Comparison of ENCODE assay signal across 9 cellular contexts in genomic region chr11:61680622-61681191, GRCh38. TPM values are rescaled to one million over a fixed set of nuclear protein-coding genes. Genes with fewer than 3 reads are reported as not detected.
DNase-seq lines count a peak whose midpoint lies in the region; ATAC-seq and TF ChIP-seq lines count a peak whose summit lies in the region.
"Had no signal": no experiment of that assay in that cellular context is flagged by ENCODE, and none has a peak within 500 bp of the region (broad histone marks: within the 10 kb centered on the region; RNA-seq: fewer than 3 reads in every experiment).

No MANE protein-coding gene starts in this region.

- H3K27ac ChIP-seq in C4-2B (peak overlapping the region; percentile 75), osteoblast (ENCODE audit: low read depth, low read length) (no peak overlapping the region)

- peaks cover 19% of the 10 kb centered on the region for H3K27me3 ChIP-seq in osteoblast (ENCODE audit: insufficient read depth, low read length)

- DNase-seq in NCI-H69 (lab: John Stamatoyannopoulos, UW) (peak; percentile 63), epithelial cell of proximal tubule (ENCODE audit: low read depth) (no peak), osteoblast (ENCODE audit: insufficient read length, low spot score, missing footprints) (no peak), cerebellum (ENCODE audit: low spot score) (no peak), epidermal melanocyte (ENCODE audit: insufficient read length, low spot score) (no peak)
- DNase-seq: islet precursor cell had no signal

- no peak for TF ChIP-seq CTCF in C4-2B (conservative IDR thresholded peaks at IDR 0.05)
- no peak for TF ChIP-seq CTCF in epithelial cell of proximal tubule (conservative IDR thresholded peaks at IDR 0.05; ENCODE audit: low read depth, low read length)
- TF ChIP-seq CTCF in osteoblast (IDR thresholded peaks at IDR 0.05; ENCODE audit: extremely low read depth, low read depth, low read length), result no peak

- H3K36me3 ChIP-seq in osteoblast (ENCODE audit: insufficient read depth, low read length), result no peaks in the 10 kb centered on the region

- no peaks in the 10 kb centered on the region for H3K9me3 ChIP-seq in osteoblast (ENCODE audit: low read depth, low read length)

- ATAC-seq in GM18511 (IDR thresholded peaks at IDR 0.05; ENCODE audit: unreplicated experiment) (no peak), GM21367 (IDR thresholded peaks at IDR 0.05; ENCODE audit: unreplicated experiment) (no peak)

- H4K20me1 ChIP-seq in osteoblast (ENCODE audit: insufficient read depth, low read length), result peaks cover 29% of the 10 kb centered on the region

- peaks cover 34% of the 10 kb centered on the region for H3K4me1 ChIP-seq in osteoblast (ENCODE audit: insufficient read depth, low read length)

- H2AFZ ChIP-seq in osteoblast (ENCODE audit: low read length), result peak overlapping the region; percentile 58

- H3K4me3 ChIP-seq in epithelial cell of proximal tubule (ENCODE audit: low read depth, low read length), result peak overlapping the region; percentile 57
- peak overlapping the region; percentile 81 for H3K4me3 ChIP-seq in osteoblast (ENCODE audit: insufficient read depth, low read length)

- H3K79me2 ChIP-seq in osteoblast (ENCODE audit: insufficient read depth, low read length), result peaks cover 39% of the 10 kb centered on the region

- peak overlapping the region; percentile 94 for H3K4me2 ChIP-seq in osteoblast (ENCODE audit: insufficient read depth, low read length)

RNA-seq across cellular contexts. Expression of gene DAGLA, which starts 0.5 kb away (rescaled TPM):
- total RNA-seq in epithelial cell of proximal tubule, result 4.5 and 7.3 TPM in 2 replicates
- total RNA-seq in osteoblast, result 2.9 and 3.6 TPM in 2 replicates
- total RNA-seq in cerebellum, result 6.8 TPM
